In the genomic region with DNA sequence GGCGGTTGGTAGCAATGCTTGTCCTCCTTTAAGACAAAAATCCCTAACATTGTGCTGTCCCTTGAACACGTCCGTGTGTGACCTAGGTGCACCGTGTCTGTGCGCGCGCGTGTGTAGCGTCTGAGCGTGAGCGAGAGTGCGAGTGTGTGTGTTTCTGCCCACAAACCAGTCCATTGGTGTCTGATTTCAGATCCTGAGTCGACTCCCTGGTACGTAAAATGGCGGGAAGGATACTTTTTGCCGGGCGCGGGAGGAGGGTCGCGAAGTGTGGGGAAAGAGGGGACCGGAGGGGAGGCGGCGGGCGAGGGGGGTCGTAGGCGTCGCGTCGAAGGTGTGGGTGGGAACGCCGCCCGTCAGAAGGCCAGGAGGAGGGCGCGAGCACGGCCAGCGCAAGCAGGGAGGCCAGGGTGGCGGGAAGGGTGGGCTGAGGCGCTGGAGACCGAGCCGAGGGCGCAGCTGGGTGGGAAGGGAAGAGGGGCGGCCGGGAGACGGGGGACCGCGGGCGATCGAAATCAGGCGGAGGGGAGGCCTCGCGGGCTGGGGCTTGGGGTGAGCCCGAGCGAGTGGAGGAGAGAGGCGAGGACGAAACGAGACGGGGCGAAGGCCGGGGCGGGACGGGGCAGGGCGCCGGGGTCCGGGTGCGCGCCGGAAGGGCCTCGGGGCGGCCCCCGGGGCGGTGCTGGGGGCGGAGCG, we compare ENCODE assay signal across 8 cellular contexts. TPM values are rescaled to one million over a fixed set of nuclear protein-coding genes. Genes with fewer than 3 reads are reported as not detected.
DNase-seq lines count a peak whose midpoint lies in the region; ATAC-seq and TF ChIP-seq lines count a peak whose summit lies in the region.

No MANE protein-coding gene starts in this region.

- H3K9me3 Mint-ChIP-seq in T-helper 2 cell treated with Interferon-gamma antibody and Interleukin-4, amounts not matched to agents 5 μg/mL and 100 μg/mL, for 36 hours = no peaks in the 10 kb centered on the region
- no peaks in the 10 kb centered on the region for H3K9me3 Mint-ChIP-seq in endothelial cell (ENCODE audit: unreplicated experiment)
- peaks cover 7% of the 10 kb centered on the region for H3K9me3 Mint-ChIP-seq in stimulated activated memory B cell treated with anti-CD40 and anti-IgM and Interleukin-4, amounts not matched to agents 10 μg/mL and 1 μg/mL and 100 μg/mL, for 72 hours

- H3K36me3 Mint-ChIP-seq in T-helper 2 cell treated with Interferon-gamma antibody and Interleukin-4, amounts not matched to agents 5 μg/mL and 100 μg/mL, for 36 hours (ENCODE audit: low read depth) = peaks cover 2% of the 10 kb centered on the region
- peaks cover 7% of the 10 kb centered on the region for H3K36me3 Mint-ChIP-seq in endothelial cell (ENCODE audit: low read depth, unreplicated experiment)
- peaks cover 5% of the 10 kb centered on the region for H3K36me3 Mint-ChIP-seq in stimulated activated memory B cell treated with anti-CD40 and anti-IgM and Interleukin-4, amounts not matched to agents 10 μg/mL and 1 μg/mL and 100 μg/mL, for 72 hours

- H3K4me3 Mint-ChIP-seq in T-helper 2 cell treated with Interferon-gamma antibody and Interleukin-4, amounts not matched to agents 5 μg/mL and 100 μg/mL, for 36 hours = peak overlapping the region; percentile 80
- H3K4me3 Mint-ChIP-seq in endothelial cell (ENCODE audit: unreplicated experiment) = peak overlapping the region; percentile 89
- H3K4me3 Mint-ChIP-seq in stimulated activated memory B cell treated with anti-CD40 and anti-IgM and Interleukin-4, amounts not matched to agents 10 μg/mL and 1 μg/mL and 100 μg/mL, for 72 hours = peak overlapping the region; percentile 82

- no peak for TF ChIP-seq CTCF in endothelial cell (IDR thresholded peaks at IDR 0.05; ENCODE audit: unreplicated experiment)

- DNase-seq in T-helper 2 cell treated with Interferon-gamma antibody and Interleukin-4, amounts not matched to agents 5 μg/mL and 100 μg/mL, for 36 hours (ENCODE audit: low spot score) = no peak
- DNase-seq in T-helper 2 cell (no peak), NCI-H510A treated with DMSO at 0.1 percent for 48 hours (lab: John Stamatoyannopoulos, UW) (peak; percentile 50), endothelial cell (ENCODE audit: low spot score) (no peak), Ammon's horn (ENCODE audit: low spot score) (no peak), NCI-H1092 (lab: John Stamatoyannopoulos, UW) (no peak)

- H3K27ac Mint-ChIP-seq in T-helper 2 cell treated with Interferon-gamma antibody and Interleukin-4, amounts not matched to agents 5 μg/mL and 100 μg/mL, for 36 hours = no peak overlapping the region
- H3K27ac Mint-ChIP-seq in endothelial cell (ENCODE audit: unreplicated experiment) = no peak overlapping the region
- peak overlapping the region; percentile 58 for H3K27ac Mint-ChIP-seq in stimulated activated memory B cell treated with anti-CD40 and anti-IgM and Interleukin-4, amounts not matched to agents 10 μg/mL and 1 μg/mL and 100 μg/mL, for 72 hours

- ATAC-seq in stimulated activated memory B cell treated with anti-CD40 and anti-IgM and Interleukin-4, amounts not matched to agents 10 μg/mL and 1 μg/mL and 100 μg/mL, for 72 hours = no peak
- ATAC-seq in HG03159 (IDR thresholded peaks at IDR 0.05; ENCODE audit: unreplicated experiment) = no peak

- peaks cover 78% of the 10 kb centered on the region for H3K27me3 Mint-ChIP-seq in T-helper 2 cell treated with Interferon-gamma antibody and Interleukin-4, amounts not matched to agents 5 μg/mL and 100 μg/mL, for 36 hours (ENCODE audit: low read depth)
- H3K27me3 Mint-ChIP-seq in endothelial cell (ENCODE audit: unreplicated experiment) = peaks cover 27% of the 10 kb centered on the region
- peaks cover 61% of the 10 kb centered on the region for H3K27me3 Mint-ChIP-seq in stimulated activated memory B cell treated with anti-CD40 and anti-IgM and Interleukin-4, amounts not matched to agents 10 μg/mL and 1 μg/mL and 100 μg/mL, for 72 hours

- peaks cover 13% of the 10 kb centered on the region for H3K4me1 Mint-ChIP-seq in T-helper 2 cell treated with Interferon-gamma antibody and Interleukin-4, amounts not matched to agents 5 μg/mL and 100 μg/mL, for 36 hours (ENCODE audit: low read depth)
- peaks cover 19% of the 10 kb centered on the region for H3K4me1 Mint-ChIP-seq in endothelial cell (ENCODE audit: unreplicated experiment)
- peaks cover 21% of the 10 kb centered on the region for H3K4me1 Mint-ChIP-seq in stimulated activated memory B cell treated with anti-CD40 and anti-IgM and Interleukin-4, amounts not matched to agents 10 μg/mL and 1 μg/mL and 100 μg/mL, for 72 hours

RNA-seq across cellular contexts. Expression of gene OTP, which starts 8.8 kb away (rescaled TPM):
- not detected for total RNA-seq in endothelial cell (ENCODE audit: unreplicated experiment)
